In the genomic region with DNA sequence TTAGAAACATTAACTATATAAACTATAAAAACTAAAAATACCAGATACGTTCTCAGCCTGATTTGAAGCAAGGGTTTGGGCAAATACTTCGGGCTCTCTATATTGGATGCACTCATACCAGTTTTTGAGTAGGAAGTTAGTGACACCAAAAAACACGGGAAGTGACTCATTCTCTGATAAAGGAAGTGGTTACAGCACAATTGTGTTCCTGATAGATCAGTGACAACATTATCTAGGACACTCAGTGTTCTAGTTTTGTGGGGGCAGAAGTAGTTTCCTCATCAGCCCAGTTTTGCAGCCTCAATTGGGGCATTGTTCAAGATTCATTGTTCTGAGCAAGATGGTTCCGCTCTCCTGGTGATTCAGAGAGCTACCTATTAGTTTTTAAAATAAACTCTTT, we compare ENCODE assay signal across 8 cellular contexts.
DNase-seq lines count a peak whose midpoint lies in the region; ATAC-seq and TF ChIP-seq lines count a peak whose summit lies in the region.

No MANE protein-coding gene starts in this region.

- DNase-seq in T-helper 1 cell, result peak in 3 of 5 donors; percentile 5 to 91 (median 14)
- peak; percentile 27 to 40 (median 32) for DNase-seq in effector memory CD4-positive, alpha-beta T cell
- peak; percentile 8 to 13 for DNase-seq in stimulated activated CD4-positive, alpha-beta T cell treated with anti-CD3 and anti-CD28 coated beads, Interleukin-2, amount 100 ng/mL, for 48 hours
- DNase-seq in NCI-H82 treated with DMSO at 0.1 percent for 48 hours (lab: John Stamatoyannopoulos, UW; ENCODE audit: unreplicated experiment), result no peak
- DNase-seq in NCI-H345 (lab: John Stamatoyannopoulos, UW), result no peak
- no peak for DNase-seq in Caco-2

- no peaks in the 10 kb centered on the region for H3K36me3 Mint-ChIP-seq in Caco-2 (ENCODE audit: insufficient read depth, unreplicated experiment)

- peaks cover 5% of the 10 kb centered on the region for H3K9me3 ChIP-seq in effector memory CD4-positive, alpha-beta T cell (ENCODE audit: control insufficient read depth, low read length)
- no peaks in the 10 kb centered on the region for H3K9me3 ChIP-seq in Caco-2

- no peak overlapping the region for H3K27ac Mint-ChIP-seq in Caco-2 (ENCODE audit: unreplicated experiment)

- CTCF ChIA-PET in Caco-2 (lab: Charles Lee), result no interaction called here

- no peaks in the 10 kb centered on the region for H3K4me1 Mint-ChIP-seq in Caco-2 (ENCODE audit: low read depth, unreplicated experiment)

- POLR2A ChIA-PET in Caco-2 (lab: Charles Lee), result no interaction called here

- peak overlapping the region; percentile 53 for H3K27ac ChIP-seq in effector memory CD4-positive, alpha-beta T cell (ENCODE audit: insufficient read depth, low read length, poor library complexity, severe bottlenecking)

- no peak overlapping the region for H3K4me3 ChIP-seq in effector memory CD4-positive, alpha-beta T cell (ENCODE audit: insufficient read depth, low read depth, low read length, poor library complexity, severe bottlenecking)
- no peak overlapping the region for H3K4me3 ChIP-seq in Caco-2 (ENCODE audit: low read depth, low read length)

- no peaks in the 10 kb centered on the region for H3K27me3 Mint-ChIP-seq in Caco-2 (ENCODE audit: insufficient read depth, unreplicated experiment)

- BruUV-seq in Caco-2 (replicated peaks; lab: Mats Ljungman, UMichigan), result no TSS peak

- TF ChIP-seq CTCF in Caco-2 (IDR thresholded peaks at IDR 0.05; ENCODE audit: insufficient read depth in 1 of 2, low read depth in 1 of 2, low read length in 1 of 2, severe bottlenecking in 1 of 2, unreplicated experiment in 1 of 2), result no peak

- no peak overlapping the region for H3K4me3 Mint-ChIP-seq in Caco-2 (ENCODE audit: unreplicated experiment)

- peak; percentile 52 for ATAC-seq in GM18519 (IDR thresholded peaks at IDR 0.05; ENCODE audit: low FRiP score, unreplicated experiment)
- ATAC-seq in HG03139 (IDR thresholded peaks at IDR 0.05; ENCODE audit: unreplicated experiment), result peak; percentile 93

- H3K4me1 ChIP-seq in effector memory CD4-positive, alpha-beta T cell (ENCODE audit: control insufficient read depth, insufficient read depth, low read length, poor library complexity, severe bottlenecking), result peaks cover 20% of the 10 kb centered on the region
- H3K4me1 ChIP-seq in Caco-2, result no peaks in the 10 kb centered on the region

- no peaks in the 10 kb centered on the region for H3K27me3 ChIP-seq in effector memory CD4-positive, alpha-beta T cell (replicated peaks; ENCODE audit: control insufficient read depth, insufficient read depth, low read length, poor library complexity, severe bottlenecking)
- H3K27me3 ChIP-seq in Caco-2 (replicated peaks; ENCODE audit: control insufficient read depth, insufficient read depth, low read length), result no peaks in the 10 kb centered on the region

- H3K36me3 ChIP-seq in effector memory CD4-positive, alpha-beta T cell (ENCODE audit: control insufficient read depth, insufficient read depth, low read length), result no peaks in the 10 kb centered on the region
- no peaks in the 10 kb centered on the region for H3K36me3 ChIP-seq in Caco-2 (ENCODE audit: control insufficient read depth, insufficient read depth, low read length)

- no peaks in the 10 kb centered on the region for H3K9me3 Mint-ChIP-seq in Caco-2 (ENCODE audit: unreplicated experiment)

- intact Hi-C loops in Caco-2 (cut with micrococcal nuclease; ENCODE audit: unreplicated experiment), result no loop called here

Comparison
In these comparisons a context has a peak if more than half of its experiments do, and no peak if none do; other contexts are left out.
1. DNase-seq: peak in T-helper 1 cell (3 of 5), effector memory CD4-positive, alpha-beta T cell (3 of 3) and stimulated activated CD4-positive, alpha-beta T cell treated with anti-CD3 and anti-CD28 coated beads, Interleukin-2, amount 100 ng/mL, for 48 hours (2 of 2); none in NCI-H82 treated with DMSO at 0.1 percent for 48 hours (single experiment), NCI-H345 (single experiment) and Caco-2 (0 of 2).